In genomic region chr22:28741758-28742561, GRCh38 we compare ENCODE assay signal across 8 cellular contexts. TPM values are rescaled to one million over a fixed set of nuclear protein-coding genes. Genes with fewer than 3 reads are reported as not detected.
DNase-seq lines count a peak whose midpoint lies in the region; ATAC-seq and TF ChIP-seq lines count a peak whose summit lies in the region.

CHEK2 (minus strand) TSS chr22:28741820; CDS start chr22:28734721, 7,099 bp downstream.
HSCB (plus strand) TSS chr22:28742039; CDS start chr22:28742096, 57 bp downstream.

- H3K9me3 ChIP-seq in liver (ENCODE audit: control insufficient read depth in 4 of 4, low read length in 3 of 4) = no peaks in the 10 kb centered on the region

- peaks cover 0 to 16% (median 9%) of the 10 kb centered on the region in 4 donors for H3K36me3 ChIP-seq in liver (ENCODE audit: control insufficient read depth in 4 of 4, insufficient read depth in 3 of 4, low read depth in 1 of 4, low read length in 3 of 4)

- H3K27ac Mint-ChIP-seq in activated CD4-positive, alpha-beta memory T cell treated with anti-CD3 and anti-CD28 coated beads for 36 hours = peak within 1 kb of the TSS; percentile 84

- peaks cover 3 to 21% (median 13%) of the 10 kb centered on the region in 4 donors for H3K4me1 ChIP-seq in liver (ENCODE audit: control insufficient read depth in 4 of 4, insufficient read depth in 4 of 4, low read length in 3 of 4)

- no peaks in the 10 kb centered on the region for H3K27me3 ChIP-seq in dorsolateral prefrontal cortex
- H3K27me3 ChIP-seq in liver (ENCODE audit: control insufficient read depth in 4 of 4, insufficient read depth in 4 of 4, low read length in 3 of 4) = no peaks in the 10 kb centered on the region

- DNase-seq in CD1c-positive myeloid dendritic cell (ENCODE audit: extremely low spot score) = peak; percentile 98
- DNase-seq in NCI-H82 (lab: John Stamatoyannopoulos, UW) = peak; percentile 99
- DNase-seq in activated CD4-positive, alpha-beta memory T cell treated with anti-CD3 and anti-CD28 coated beads for 36 hours = peak; percentile 99
- peak; percentile 95 to 99 (median 98) for DNase-seq in dorsolateral prefrontal cortex
- DNase-seq in stimulated activated CD4-positive, alpha-beta T cell treated with anti-CD3 and anti-CD28 coated beads, Interleukin-4, amount 100 ng/mL, for 24 hours = peak; percentile 98

- CTCF ChIA-PET in activated CD4-positive, alpha-beta memory T cell treated with anti-CD3 and anti-CD28 coated beads for 36 hours (lab: Charles Lee) = interaction anchor here (0.8 kb wide), 1 partner anchor 31 kb away, joined by 4 read pairs; the partner anchor contains the start of gene CCDC117

- H3K36me3 Mint-ChIP-seq in activated CD4-positive, alpha-beta memory T cell treated with anti-CD3 and anti-CD28 coated beads for 36 hours = peaks cover 28% of the 10 kb centered on the region

- peak in 1 of 2 donors; percentile 31 for TF ChIP-seq RAD21 in liver (IDR thresholded peaks at IDR 0.05)

- peak in 49 of 56 donors; percentile 10 to 69 (median 45) for TF ChIP-seq CTCF in dorsolateral prefrontal cortex (IDR thresholded peaks at IDR 0.05 in 54 of 56, conservative IDR thresholded peaks at IDR 0.05 in 2 of 56; ENCODE audit: low read depth in 1 of 56, partially characterized antibody in 56 of 56)
- no peak for TF ChIP-seq CTCF in liver (IDR thresholded peaks at IDR 0.05; ENCODE audit: low read depth, low read length, missing input control)

- WGBS in liver = under 1% methylated on average over 56 of the region's 56 CpGs

- peak within 1 kb of the TSS; percentile 49 to 99 (median 94) for H3K27ac ChIP-seq in dorsolateral prefrontal cortex
- peak within 1 kb of the TSS; percentile 97 to 98 for H3K27ac ChIP-seq in liver (ENCODE audit: low read depth in 1 of 2, low read length in 2 of 2)

- H3K9ac ChIP-seq in liver (ENCODE audit: low read depth in 1 of 2, low read length in 2 of 2) = peak within 1 kb of the TSS; percentile 96 to 99

- ATAC-seq in GM19397 (IDR thresholded peaks at IDR 0.05; ENCODE audit: unreplicated experiment) (peak; percentile 92), HG03571 (IDR thresholded peaks at IDR 0.05; ENCODE audit: unreplicated experiment) (peak; percentile 85)

- no peaks in the 10 kb centered on the region for H3K27me3 Mint-ChIP-seq in activated CD4-positive, alpha-beta memory T cell treated with anti-CD3 and anti-CD28 coated beads for 36 hours

- intact Hi-C loops in activated CD4-positive, alpha-beta memory T cell treated with anti-CD3 and anti-CD28 coated beads for 36 hours (cut with micrococcal nuclease) = loop anchor here (1.0 to 5.0 kb wide), 8 partner anchors 31 to 1025 kb away; partner anchors contain the start of genes EWSR1, PITPNB, UQCR10 and ZMAT5
- intact Hi-C loops in dorsolateral prefrontal cortex (cut with DNase I) = loop anchor here (1.0 to 2.0 kb wide), 2 partner anchors 30 to 141 kb away; partner anchors contain the start of genes CCDC117 (in 2 of the 2) and ZNRF3 (in 1 of the 2)

- H3K4me3 ChIP-seq in dorsolateral prefrontal cortex (peak within 1 kb of the TSS; percentile 71 to 100 (median 97)), liver (ENCODE audit: low read depth in 1 of 3, low read length in 3 of 3) (peak within 1 kb of the TSS; percentile 80 to 94 (median 88))

- H3K4me3 Mint-ChIP-seq in activated CD4-positive, alpha-beta memory T cell treated with anti-CD3 and anti-CD28 coated beads for 36 hours = peak within 1 kb of the TSS; percentile 87

- H3K9me3 Mint-ChIP-seq in activated CD4-positive, alpha-beta memory T cell treated with anti-CD3 and anti-CD28 coated beads for 36 hours = no peaks in the 10 kb centered on the region

- H3K4me1 Mint-ChIP-seq in activated CD4-positive, alpha-beta memory T cell treated with anti-CD3 and anti-CD28 coated beads for 36 hours (ENCODE audit: low read depth) = peaks cover 31% of the 10 kb centered on the region

- POLR2A ChIA-PET in activated CD4-positive, alpha-beta memory T cell treated with anti-CD3 and anti-CD28 coated beads for 36 hours (lab: Charles Lee) = interaction anchor here (1.2 to 1.7 kb wide), 5 partner anchors 13 to 72 kb away, joined by 3 to 21 read pairs (median 3); partner anchors contain the start of gene XBP1

TF ChIP-seq in liver, 16 proteins besides CTCF, POLR2A, EP300 and RAD21:
- no peak for TF ChIP-seq JUND (IDR thresholded peaks at IDR 0.05)
- peak; percentile 14 to 60 for TF ChIP-seq EGR1 (IDR thresholded peaks at IDR 0.05; ENCODE audit: low read depth in 2 of 2)
- peak in 1 of 2 donors; percentile 34 for TF ChIP-seq HNF4A (conservative IDR thresholded peaks at IDR 0.05)
- TF ChIP-seq HNF4G (IDR thresholded peaks at IDR 0.05) = no peak
- TF ChIP-seq GABPA (IDR thresholded peaks at IDR 0.05 in 1 of 2, conservative IDR thresholded peaks at IDR 0.05 in 1 of 2) = peak; percentile 32 to 86
- TF ChIP-seq, protein P1, sequence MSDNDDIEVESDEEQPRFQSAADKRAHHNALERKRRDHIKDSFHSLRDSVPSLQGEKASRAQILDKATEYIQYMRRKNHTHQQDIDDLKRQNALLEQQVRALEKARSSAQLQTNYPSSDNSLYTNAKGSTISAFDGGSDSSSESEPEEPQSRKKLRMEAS (IDR thresholded peaks at IDR 0.05) = peak; percentile 35
- TF ChIP-seq NR2F2 (IDR thresholded peaks at IDR 0.05) = no peak
- peak; percentile 90 for TF ChIP-seq SP1 (IDR thresholded peaks at IDR 0.05)
- TF ChIP-seq ATF3 (IDR thresholded peaks at IDR 0.05) = no peak
- TF ChIP-seq, protein P2, sequence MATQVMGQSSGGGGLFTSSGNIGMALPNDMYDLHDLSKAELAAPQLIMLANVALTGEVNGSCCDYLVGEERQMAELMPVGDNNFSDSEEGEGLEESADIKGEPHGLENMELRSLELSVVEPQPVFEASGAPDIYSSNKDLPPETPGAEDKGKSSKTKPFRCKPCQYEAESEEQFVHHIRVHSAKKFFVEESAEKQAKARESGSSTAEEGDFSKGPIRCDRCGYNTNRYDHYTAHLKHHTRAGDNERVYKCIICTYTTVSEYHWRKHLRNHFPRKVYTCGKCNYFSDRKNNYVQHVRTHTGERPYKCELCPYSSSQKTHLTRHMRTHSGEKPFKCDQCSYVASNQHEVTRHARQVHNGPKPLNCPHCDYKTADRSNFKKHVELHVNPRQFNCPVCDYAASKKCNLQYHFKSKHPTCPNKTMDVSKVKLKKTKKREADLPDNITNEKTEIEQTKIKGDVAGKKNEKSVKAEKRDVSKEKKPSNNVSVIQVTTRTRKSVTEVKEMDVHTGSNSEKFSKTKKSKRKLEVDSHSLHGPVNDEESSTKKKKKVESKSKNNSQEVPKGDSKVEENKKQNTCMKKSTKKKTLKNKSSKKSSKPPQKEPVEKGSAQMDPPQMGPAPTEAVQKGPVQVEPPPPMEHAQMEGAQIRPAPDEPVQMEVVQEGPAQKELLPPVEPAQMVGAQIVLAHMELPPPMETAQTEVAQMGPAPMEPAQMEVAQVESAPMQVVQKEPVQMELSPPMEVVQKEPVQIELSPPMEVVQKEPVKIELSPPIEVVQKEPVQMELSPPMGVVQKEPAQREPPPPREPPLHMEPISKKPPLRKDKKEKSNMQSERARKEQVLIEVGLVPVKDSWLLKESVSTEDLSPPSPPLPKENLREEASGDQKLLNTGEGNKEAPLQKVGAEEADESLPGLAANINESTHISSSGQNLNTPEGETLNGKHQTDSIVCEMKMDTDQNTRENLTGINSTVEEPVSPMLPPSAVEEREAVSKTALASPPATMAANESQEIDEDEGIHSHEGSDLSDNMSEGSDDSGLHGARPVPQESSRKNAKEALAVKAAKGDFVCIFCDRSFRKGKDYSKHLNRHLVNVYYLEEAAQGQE (IDR thresholded peaks at IDR 0.05) = peak; percentile 48
- TF ChIP-seq RXRA (IDR thresholded peaks at IDR 0.05) = peak; percentile 54 to 59
- TF ChIP-seq FOXA2 (IDR thresholded peaks at IDR 0.05) = no peak
- peak; percentile 10 for TF ChIP-seq FOXA1 (IDR thresholded peaks at IDR 0.05)
- TF ChIP-seq YY1 (IDR thresholded peaks at IDR 0.05) = peak; percentile 49
- TF ChIP-seq TAF1 (conservative IDR thresholded peaks at IDR 0.05) = no peak
- peak; percentile 16 for TF ChIP-seq ZBTB33 (IDR thresholded peaks at IDR 0.05)

RNA-seq across cellular contexts. Expression of gene CHEK2, which starts in this region (rescaled TPM):
- total RNA-seq in activated CD4-positive, alpha-beta memory T cell treated with anti-CD3 and anti-CD28 coated beads for 36 hours = 10 to 100 TPM; 30.0 to 36.0 TPM
- total RNA-seq in dorsolateral prefrontal cortex (1 to 10 TPM in 119 of 120 experiments, under 1 TPM in 1; 0.83 to 9.6 (median 4.0) TPM), liver (10 to 100 TPM in 1 of 2 donors, 1 to 10 TPM in 1; 2.8 to 10.6 TPM)
- polyA plus RNA-seq in liver = 1 to 10 TPM; 1.4 to 2.7 TPM

RNA-seq across cellular contexts. Expression of gene HSCB, which starts in this region (rescaled TPM):
- total RNA-seq in activated CD4-positive, alpha-beta memory T cell treated with anti-CD3 and anti-CD28 coated beads for 36 hours = 10 to 100 TPM; 16.5 to 18.1 TPM
- total RNA-seq in dorsolateral prefrontal cortex (10 to 100 TPM in 65 of 120 experiments, 1 to 10 TPM in 55; 5.9 to 17.8 (median 10.3) TPM), liver (10 to 100 TPM; 12.2 to 14.0 TPM)
- 10 to 100 TPM; 16.2 to 22.1 TPM for polyA plus RNA-seq in liver

Comparison
In these comparisons a context has a peak if more than half of its experiments do, and no peak if none do; other contexts are left out.
1. Peak in every context shown above with its lines: DNase-seq, ATAC-seq, H3K4me3 ChIP-seq and H3K27ac ChIP-seq.